ENCODE assay signal across 16 cellular contexts in the genomic region with DNA sequence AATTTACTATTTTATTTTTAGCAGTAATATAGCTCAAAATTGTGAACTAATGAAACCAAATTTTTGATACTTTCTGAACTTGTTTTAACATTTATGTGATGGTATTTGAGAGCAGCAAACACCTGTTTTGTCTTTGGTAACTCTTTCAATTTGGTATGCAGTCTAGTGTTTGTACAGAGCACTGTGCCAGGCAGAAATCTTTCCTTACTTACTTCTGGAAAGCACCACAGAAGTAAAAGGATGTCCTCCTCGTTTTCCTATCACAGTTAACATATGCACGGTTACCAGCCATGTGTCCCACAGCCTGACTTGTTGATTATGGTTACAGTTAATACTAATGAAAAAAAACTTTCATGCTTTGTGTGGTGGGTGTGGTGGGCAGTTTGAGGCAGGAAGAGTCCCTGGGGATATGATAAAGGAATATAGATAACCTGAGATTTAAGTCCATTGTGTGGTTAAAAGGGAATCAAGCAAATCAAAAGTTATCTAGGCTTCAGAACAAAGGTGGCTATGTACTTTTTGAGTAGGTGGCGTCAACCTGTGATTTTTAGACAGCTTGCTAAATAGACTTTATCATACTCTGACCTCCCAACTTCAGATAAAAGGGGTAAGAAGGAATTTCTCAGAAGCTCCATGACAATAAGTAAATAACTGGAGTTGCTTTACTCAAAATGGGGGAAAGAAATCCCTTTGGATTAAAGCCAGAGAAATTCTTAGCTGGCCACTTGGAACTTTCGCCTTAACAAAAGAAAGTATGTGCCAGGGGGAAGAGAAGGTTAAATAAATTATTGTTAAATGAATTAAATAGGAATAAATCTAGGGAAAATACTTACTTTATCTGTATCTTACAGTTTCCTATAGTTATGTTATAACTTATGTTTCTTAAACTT. TPM values are rescaled to one million over a fixed set of nuclear protein-coding genes. Genes with fewer than 3 reads are reported as not detected.
"Had no signal": no experiment of that assay in that cellular context is flagged by ENCODE, and none has a peak within 500 bp of the region (broad histone marks: within the 10 kb centered on the region; RNA-seq: fewer than 3 reads in every experiment).

No MANE protein-coding gene starts in this region.

- H3K4me3 Mint-ChIP-seq: activated CD4-positive, alpha-beta memory T cell treated with anti-CD3 and anti-CD28 coated beads for 36 hours; activated T-cell treated with anti-CD3 and anti-CD28 coated beads, Interleukin-2, amount 50 U/mL, for 72 hours; naive B cell; stimulated activated naive B cell treated with anti-CD40 and anti-IgM and Interleukin-4, amounts not matched to agents 10 μg/mL and 1 μg/mL and 100 μg/mL, for 72 hours; T-helper 2 cell treated with Interferon-gamma antibody and Interleukin-4, amounts not matched to agents 5 μg/mL and 100 μg/mL, for 36 hours had no signal

- H3K79me2 ChIP-seq: parathyroid adenoma had no signal

- H3K9me3 ChIP-seq: ascending aorta, right atrium auricular region had no signal

- H3K36me3 ChIP-seq: ascending aorta, right atrium auricular region had no signal

- H3K4me3 ChIP-seq: ascending aorta, coronary artery, right atrium auricular region had no signal

- H2AFZ ChIP-seq: parathyroid adenoma had no signal

- H3K9me3 Mint-ChIP-seq: activated CD4-positive, alpha-beta memory T cell treated with anti-CD3 and anti-CD28 coated beads for 36 hours; activated T-cell treated with anti-CD3 and anti-CD28 coated beads, Interleukin-2, amount 50 U/mL, for 72 hours; naive B cell; stimulated activated naive B cell treated with anti-CD40 and anti-IgM and Interleukin-4, amounts not matched to agents 10 μg/mL and 1 μg/mL and 100 μg/mL, for 72 hours; T-helper 2 cell treated with Interferon-gamma antibody and Interleukin-4, amounts not matched to agents 5 μg/mL and 100 μg/mL, for 36 hours had no signal

- H3K4me1 ChIP-seq: ascending aorta, parathyroid adenoma had no signal

- H3K9ac ChIP-seq: parathyroid adenoma had no signal

- DNase-seq: activated CD4-positive, alpha-beta memory T cell treated with anti-CD3 and anti-CD28 coated beads for 36 hours; activated CD4-positive, CD25-positive, alpha-beta regulatory T cell treated with anti-CD3 and anti-CD28 coated beads, Interleukin-2, amount 50 U/mL, for 72 hours; activated T-cell treated with anti-CD3 and anti-CD28 coated beads, Interleukin-2, amount 50 U/mL, for 72 hours; central memory CD4-positive, alpha-beta T cell; effector CD4-positive, alpha-beta T cell; naive B cell; stimulated activated naive B cell treated with anti-CD40 and anti-IgM and Interleukin-4, amounts not matched to agents 10 μg/mL and 1 μg/mL and 100 μg/mL, for 72 hours; trophoblast cell had no signal

- H3K27ac Mint-ChIP-seq: activated CD4-positive, alpha-beta memory T cell treated with anti-CD3 and anti-CD28 coated beads for 36 hours; activated T-cell treated with anti-CD3 and anti-CD28 coated beads, Interleukin-2, amount 50 U/mL, for 72 hours; stimulated activated naive B cell treated with anti-CD40 and anti-IgM and Interleukin-4, amounts not matched to agents 10 μg/mL and 1 μg/mL and 100 μg/mL, for 72 hours; T-helper 2 cell treated with Interferon-gamma antibody and Interleukin-4, amounts not matched to agents 5 μg/mL and 100 μg/mL, for 36 hours had no signal

- H3K27ac ChIP-seq: ascending aorta, coronary artery, epithelial cell of prostate, parathyroid adenoma, right atrium auricular region had no signal

- H3K27me3 ChIP-seq: ascending aorta, right atrium auricular region had no signal

- H3K27me3 Mint-ChIP-seq: activated CD4-positive, alpha-beta memory T cell treated with anti-CD3 and anti-CD28 coated beads for 36 hours; naive B cell; stimulated activated naive B cell treated with anti-CD40 and anti-IgM and Interleukin-4, amounts not matched to agents 10 μg/mL and 1 μg/mL and 100 μg/mL, for 72 hours had no signal

- H3K4me1 Mint-ChIP-seq: naive B cell; stimulated activated naive B cell treated with anti-CD40 and anti-IgM and Interleukin-4, amounts not matched to agents 10 μg/mL and 1 μg/mL and 100 μg/mL, for 72 hours had no signal

RNA-seq across cellular contexts. Expression of gene COL10A1, which starts 20.1 kb away (rescaled TPM):
- total RNA-seq: activated CD4-positive, alpha-beta memory T cell treated with anti-CD3 and anti-CD28 coated beads for 36 hours; activated T-cell treated with anti-CD3 and anti-CD28 coated beads, Interleukin-2, amount 50 U/mL, for 72 hours; ascending aorta; kidney epithelial cell; liver; right atrium auricular region had no signal
